ENCODE assay signal across 14 cellular contexts in the genomic region with DNA sequence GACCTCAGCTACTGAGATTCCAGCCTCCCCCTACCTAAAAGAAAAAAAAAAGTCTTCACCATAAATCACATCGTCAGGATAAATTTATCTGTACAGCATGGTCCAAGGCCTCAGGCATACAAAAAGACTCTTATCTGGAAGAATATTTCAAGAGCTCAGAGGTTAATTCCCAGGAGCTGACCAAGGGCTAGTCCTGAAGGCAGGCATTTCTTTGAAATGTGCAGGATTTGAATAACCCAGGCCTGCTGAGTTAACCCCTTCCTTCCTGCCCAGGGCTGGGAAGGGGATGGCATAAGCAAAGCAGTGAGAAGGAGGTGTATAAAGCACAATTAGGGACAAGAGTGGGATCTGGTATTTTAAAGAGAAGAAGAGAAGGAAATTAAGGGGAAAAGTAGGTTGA.
A peak's percentile ranks its signal among the peaks of the same experiment; 100 is the strongest.
DNase-seq lines count a peak whose midpoint lies in the region; ATAC-seq and TF ChIP-seq lines count a peak whose summit lies in the region.
"Had no signal": no experiment of that assay in that cellular context is flagged by ENCODE, and none has a peak within 500 bp of the region (broad histone marks: within the 10 kb centered on the region; RNA-seq: fewer than 3 reads in every experiment).

No MANE protein-coding gene starts in this region.

- no CpG with 5 or more reads among the region's 1 CpG for WGBS in mesendoderm (ENCODE audit: extremely low coverage, insufficient coverage, low lambda C conversion rate)
- 29 to 55% methylated on average over 1 of the region's 1 CpG for WGBS in aorta, 2 donors

- intact Hi-C loops in aorta (cut with DNase I), result no loop called here

- H3K27me3 ChIP-seq in GM23338 (ENCODE audit: insufficient read depth) (no peaks in the 10 kb centered on the region), mesendoderm (ENCODE audit: insufficient read depth, low read length, poor library complexity) (no peaks in the 10 kb centered on the region), aorta (ENCODE audit: control insufficient read depth in 1 of 2, insufficient read depth in 2 of 2, low read length in 1 of 2) (no peaks in the 10 kb centered on the region)
- H3K27me3 ChIP-seq: BLaER1 treated with 17β-estradiol and CSF1 and Interleukin-3, amounts not matched to agents 10 nM and 100 nM had no signal

- ATAC-seq in GM23338, result peak; percentile 77
- ATAC-seq in GM19395 (IDR thresholded peaks at IDR 0.05; ENCODE audit: unreplicated experiment), result no peak
- ATAC-seq in aorta (ENCODE audit: low FRiP score), result no peak

- no peak for TF ChIP-seq CTCF in GM23338 (conservative IDR thresholded peaks at IDR 0.05; ENCODE audit: low read depth in 2 of 2)

- H3K4me3 ChIP-seq in GM23338 (no peak overlapping the region), mesendoderm (ENCODE audit: low read length) (no peak overlapping the region), aorta (ENCODE audit: low read length in 2 of 2) (no peak overlapping the region)
- H3K4me3 ChIP-seq: BLaER1 treated with 17β-estradiol and CSF1 and Interleukin-3, amounts not matched to agents 10 nM and 100 nM had no signal

- no peak overlapping the region for H2BK5ac ChIP-seq in mesendoderm (ENCODE audit: low read length)

- no peak overlapping the region for H3K4ac ChIP-seq in mesendoderm (ENCODE audit: low read depth, low read length)

- no peak overlapping the region for H2AK5ac ChIP-seq in mesendoderm (ENCODE audit: low read length)

- H3K27ac ChIP-seq in GM23338 (ENCODE audit: low read depth), result no peak overlapping the region
- no peak overlapping the region for H3K27ac ChIP-seq in mesendoderm (ENCODE audit: low read depth, low read length)
- H3K27ac ChIP-seq in aorta (ENCODE audit: low read depth in 1 of 2, low read length in 2 of 2), result no peak overlapping the region
- H3K27ac ChIP-seq: BLaER1 treated with 17β-estradiol and CSF1 and Interleukin-3, amounts not matched to agents 10 nM and 100 nM had no signal

- no peaks in the 10 kb centered on the region for H3K9me2 ChIP-seq in GM23338 (ENCODE audit: insufficient read depth)

- peaks cover 21% of the 10 kb centered on the region for H3K4me1 ChIP-seq in GM23338 (ENCODE audit: insufficient read depth)
- no peaks in the 10 kb centered on the region for H3K4me1 ChIP-seq in mesendoderm (ENCODE audit: control insufficient read depth, low read depth, low read length)
- H3K4me1 ChIP-seq in aorta (ENCODE audit: control insufficient read depth in 1 of 2, insufficient read depth in 2 of 2, low read length in 2 of 2), result peaks cover 4 to 5% of the 10 kb centered on the region in 2 donors
- H3K4me1 ChIP-seq: BLaER1 treated with 17β-estradiol and CSF1 and Interleukin-3, amounts not matched to agents 10 nM and 100 nM had no signal

- H3K79me2 ChIP-seq in GM23338 (replicated peaks; ENCODE audit: insufficient read depth) (no peaks in the 10 kb centered on the region), mesendoderm (ENCODE audit: control insufficient read depth, insufficient read depth, low read length) (no peaks in the 10 kb centered on the region)

- DNase-seq in COLO829 (ENCODE audit: low spot score) (peak; percentile 14), GM23338 (ENCODE audit: low spot score) (peak; percentile 63), SK-MEL-5 (ENCODE audit: low read depth, low spot score) (peak; percentile 46), mesendoderm (peak; percentile 17), aorta (no peak), globus pallidus (ENCODE audit: low spot score) (no peak)
- DNase-seq: ACHN; CD4-positive, CD25-positive, alpha-beta regulatory T cell; DMS153; DMS79 treated with DMSO at 0.1 percent for 48 hours; GF-D8; KBM-7 had no signal

- no peak overlapping the region for H4K5ac ChIP-seq in mesendoderm (ENCODE audit: low read length)

- no peak overlapping the region for H3K27ac Mint-ChIP-seq in GM23338
- H3K27ac Mint-ChIP-seq: CD4-positive, CD25-positive, alpha-beta regulatory T cell had no signal

- no peak overlapping the region for H3K18ac ChIP-seq in mesendoderm (ENCODE audit: low read length)

- no peaks in the 10 kb centered on the region for H3K36me3 ChIP-seq in GM23338 (ENCODE audit: insufficient read depth)
- no peaks in the 10 kb centered on the region for H3K36me3 ChIP-seq in mesendoderm (ENCODE audit: control insufficient read depth, insufficient read depth, low read length)
- no peaks in the 10 kb centered on the region for H3K36me3 ChIP-seq in aorta (ENCODE audit: control insufficient read depth in 1 of 2, insufficient read depth in 2 of 2, low read length in 1 of 2)
- H3K36me3 ChIP-seq: BLaER1 treated with 17β-estradiol and CSF1 and Interleukin-3, amounts not matched to agents 10 nM and 100 nM had no signal

- no peak overlapping the region for H2BK15ac ChIP-seq in mesendoderm (replicated peaks; ENCODE audit: low read depth)

- H3K79me1 ChIP-seq in mesendoderm (ENCODE audit: low read length), result no peaks in the 10 kb centered on the region

- no peak overlapping the region for H2BK120ac ChIP-seq in mesendoderm (ENCODE audit: low read depth, low read length)

- no peak overlapping the region for H2AFZ ChIP-seq in GM23338

- no peak overlapping the region for H3K9ac ChIP-seq in mesendoderm (ENCODE audit: low read length)
- H3K9ac ChIP-seq: BLaER1 treated with 17β-estradiol and CSF1 and Interleukin-3, amounts not matched to agents 10 nM and 100 nM had no signal

- no peak overlapping the region; the same call in 1 of the 2 replicates for H3K4me2 ChIP-seq in GM23338
- no peak overlapping the region for H3K4me2 ChIP-seq in mesendoderm (ENCODE audit: low read length)
- H3K4me2 ChIP-seq: BLaER1 treated with 17β-estradiol and CSF1 and Interleukin-3, amounts not matched to agents 10 nM and 100 nM had no signal

- H3K27me3 Mint-ChIP-seq in GM23338 (ENCODE audit: insufficient read depth, low read depth, poor library complexity), result peaks cover 2% of the 10 kb centered on the region
- H3K27me3 Mint-ChIP-seq: CD4-positive, CD25-positive, alpha-beta regulatory T cell had no signal

- H3K9me3 Mint-ChIP-seq in GM23338, result peaks cover 10% of the 10 kb centered on the region; the same call in 2 of the 3 replicates
- H3K9me3 Mint-ChIP-seq: CD4-positive, CD25-positive, alpha-beta regulatory T cell had no signal

- no peak overlapping the region for H3K23ac ChIP-seq in mesendoderm (ENCODE audit: low read length)

- in situ Hi-C loops in SK-MEL-5 (cut with HindIII; ENCODE audit: low pct_unique_long_range_greater_than_20kb, low sequenced_read_pairs), result no loop called here

- H3K9me3 ChIP-seq in aorta (ENCODE audit: control insufficient read depth, low read length), result no peaks in the 10 kb centered on the region
- H3K9me3 ChIP-seq: BLaER1 treated with 17β-estradiol and CSF1 and Interleukin-3, amounts not matched to agents 10 nM and 100 nM had no signal

- no peaks in the 10 kb centered on the region for H4K20me1 ChIP-seq in GM23338 (replicated peaks; ENCODE audit: insufficient read depth)
- H4K20me1 ChIP-seq: BLaER1 treated with 17β-estradiol and CSF1 and Interleukin-3, amounts not matched to agents 10 nM and 100 nM had no signal

- H3K56ac ChIP-seq in mesendoderm (ENCODE audit: low read length), result no peak overlapping the region

- peaks cover 31% of the 10 kb centered on the region for H3K4me1 Mint-ChIP-seq in GM23338

- no peak overlapping the region for H3K4me3 Mint-ChIP-seq in GM23338
- H3K4me3 Mint-ChIP-seq: CD4-positive, CD25-positive, alpha-beta regulatory T cell had no signal

- peaks cover 9% of the 10 kb centered on the region; the same call in 2 of the 3 replicates for H3K36me3 Mint-ChIP-seq in GM23338 (ENCODE audit: low read depth)

- H3F3A ChIP-seq in GM23338 (replicated peaks; ENCODE audit: low read depth), result no peaks in the 10 kb centered on the region

- H4K8ac ChIP-seq in mesendoderm (ENCODE audit: low read depth, low read length), result no peak overlapping the region

TF ChIP-seq in GM23338, 12 proteins besides CTCF, POLR2A, EP300 and RAD21 (continues in another document):
- TF ChIP-seq, protein P1, sequence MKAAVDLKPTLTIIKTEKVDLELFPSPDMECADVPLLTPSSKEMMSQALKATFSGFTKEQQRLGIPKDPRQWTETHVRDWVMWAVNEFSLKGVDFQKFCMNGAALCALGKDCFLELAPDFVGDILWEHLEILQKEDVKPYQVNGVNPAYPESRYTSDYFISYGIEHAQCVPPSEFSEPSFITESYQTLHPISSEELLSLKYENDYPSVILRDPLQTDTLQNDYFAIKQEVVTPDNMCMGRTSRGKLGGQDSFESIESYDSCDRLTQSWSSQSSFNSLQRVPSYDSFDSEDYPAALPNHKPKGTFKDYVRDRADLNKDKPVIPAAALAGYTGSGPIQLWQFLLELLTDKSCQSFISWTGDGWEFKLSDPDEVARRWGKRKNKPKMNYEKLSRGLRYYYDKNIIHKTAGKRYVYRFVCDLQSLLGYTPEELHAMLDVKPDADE (IDR thresholded peaks at IDR 0.05), result no peak
- TF ChIP-seq, protein P2, sequence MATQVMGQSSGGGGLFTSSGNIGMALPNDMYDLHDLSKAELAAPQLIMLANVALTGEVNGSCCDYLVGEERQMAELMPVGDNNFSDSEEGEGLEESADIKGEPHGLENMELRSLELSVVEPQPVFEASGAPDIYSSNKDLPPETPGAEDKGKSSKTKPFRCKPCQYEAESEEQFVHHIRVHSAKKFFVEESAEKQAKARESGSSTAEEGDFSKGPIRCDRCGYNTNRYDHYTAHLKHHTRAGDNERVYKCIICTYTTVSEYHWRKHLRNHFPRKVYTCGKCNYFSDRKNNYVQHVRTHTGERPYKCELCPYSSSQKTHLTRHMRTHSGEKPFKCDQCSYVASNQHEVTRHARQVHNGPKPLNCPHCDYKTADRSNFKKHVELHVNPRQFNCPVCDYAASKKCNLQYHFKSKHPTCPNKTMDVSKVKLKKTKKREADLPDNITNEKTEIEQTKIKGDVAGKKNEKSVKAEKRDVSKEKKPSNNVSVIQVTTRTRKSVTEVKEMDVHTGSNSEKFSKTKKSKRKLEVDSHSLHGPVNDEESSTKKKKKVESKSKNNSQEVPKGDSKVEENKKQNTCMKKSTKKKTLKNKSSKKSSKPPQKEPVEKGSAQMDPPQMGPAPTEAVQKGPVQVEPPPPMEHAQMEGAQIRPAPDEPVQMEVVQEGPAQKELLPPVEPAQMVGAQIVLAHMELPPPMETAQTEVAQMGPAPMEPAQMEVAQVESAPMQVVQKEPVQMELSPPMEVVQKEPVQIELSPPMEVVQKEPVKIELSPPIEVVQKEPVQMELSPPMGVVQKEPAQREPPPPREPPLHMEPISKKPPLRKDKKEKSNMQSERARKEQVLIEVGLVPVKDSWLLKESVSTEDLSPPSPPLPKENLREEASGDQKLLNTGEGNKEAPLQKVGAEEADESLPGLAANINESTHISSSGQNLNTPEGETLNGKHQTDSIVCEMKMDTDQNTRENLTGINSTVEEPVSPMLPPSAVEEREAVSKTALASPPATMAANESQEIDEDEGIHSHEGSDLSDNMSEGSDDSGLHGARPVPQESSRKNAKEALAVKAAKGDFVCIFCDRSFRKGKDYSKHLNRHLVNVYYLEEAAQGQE (IDR thresholded peaks at IDR 0.05; ENCODE audit: unreplicated experiment), result peak; percentile 43

Comparison
In these comparisons a context has a peak if more than half of its experiments do, and no peak if none do; other contexts are left out.
1. DNase-seq: peak in COLO829 (single experiment), GM23338 (single experiment), SK-MEL-5 (single experiment) and mesendoderm (single experiment); none in aorta (0 of 2) and globus pallidus (single experiment).